In the genomic region with DNA sequence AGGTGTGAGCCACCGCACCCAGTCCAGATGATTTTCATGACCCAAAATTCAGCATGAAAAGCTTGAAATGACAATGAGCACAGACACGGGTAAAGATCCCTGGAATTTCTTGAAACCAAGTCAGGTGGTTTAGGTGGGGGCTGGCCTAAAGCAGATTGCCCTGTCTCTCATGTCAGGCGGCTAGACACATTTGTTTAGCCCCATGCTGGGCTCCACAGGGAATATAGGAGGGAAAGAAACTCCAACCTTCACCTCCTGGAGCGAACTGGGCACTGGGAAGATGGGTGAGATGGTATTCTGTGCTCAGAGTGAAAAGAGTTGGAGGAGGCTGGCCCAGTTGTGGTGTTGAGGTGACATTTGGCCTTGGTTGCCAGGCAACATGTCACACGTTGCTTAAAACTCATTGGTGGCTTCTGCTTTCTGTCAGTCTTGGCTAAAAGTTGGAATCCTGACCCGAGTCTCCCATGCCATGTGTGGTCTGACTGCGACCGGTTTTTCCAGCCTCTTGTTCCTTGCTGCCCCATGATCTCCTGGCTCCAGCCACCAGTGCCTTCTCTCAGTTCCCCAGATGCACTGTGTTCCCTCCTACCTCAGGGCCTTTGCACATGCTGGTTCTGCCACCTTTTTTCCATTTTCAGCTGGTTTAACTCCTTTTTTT, we compare ENCODE assay signal across 1 cellular context.
TF ChIP-seq lines count a peak whose summit lies in the region.

No MANE protein-coding gene starts in this region.

TF ChIP-seq in GM23338, 12 proteins besides CTCF, POLR2A, EP300 and RAD21:
- TF ChIP-seq, protein P1, sequence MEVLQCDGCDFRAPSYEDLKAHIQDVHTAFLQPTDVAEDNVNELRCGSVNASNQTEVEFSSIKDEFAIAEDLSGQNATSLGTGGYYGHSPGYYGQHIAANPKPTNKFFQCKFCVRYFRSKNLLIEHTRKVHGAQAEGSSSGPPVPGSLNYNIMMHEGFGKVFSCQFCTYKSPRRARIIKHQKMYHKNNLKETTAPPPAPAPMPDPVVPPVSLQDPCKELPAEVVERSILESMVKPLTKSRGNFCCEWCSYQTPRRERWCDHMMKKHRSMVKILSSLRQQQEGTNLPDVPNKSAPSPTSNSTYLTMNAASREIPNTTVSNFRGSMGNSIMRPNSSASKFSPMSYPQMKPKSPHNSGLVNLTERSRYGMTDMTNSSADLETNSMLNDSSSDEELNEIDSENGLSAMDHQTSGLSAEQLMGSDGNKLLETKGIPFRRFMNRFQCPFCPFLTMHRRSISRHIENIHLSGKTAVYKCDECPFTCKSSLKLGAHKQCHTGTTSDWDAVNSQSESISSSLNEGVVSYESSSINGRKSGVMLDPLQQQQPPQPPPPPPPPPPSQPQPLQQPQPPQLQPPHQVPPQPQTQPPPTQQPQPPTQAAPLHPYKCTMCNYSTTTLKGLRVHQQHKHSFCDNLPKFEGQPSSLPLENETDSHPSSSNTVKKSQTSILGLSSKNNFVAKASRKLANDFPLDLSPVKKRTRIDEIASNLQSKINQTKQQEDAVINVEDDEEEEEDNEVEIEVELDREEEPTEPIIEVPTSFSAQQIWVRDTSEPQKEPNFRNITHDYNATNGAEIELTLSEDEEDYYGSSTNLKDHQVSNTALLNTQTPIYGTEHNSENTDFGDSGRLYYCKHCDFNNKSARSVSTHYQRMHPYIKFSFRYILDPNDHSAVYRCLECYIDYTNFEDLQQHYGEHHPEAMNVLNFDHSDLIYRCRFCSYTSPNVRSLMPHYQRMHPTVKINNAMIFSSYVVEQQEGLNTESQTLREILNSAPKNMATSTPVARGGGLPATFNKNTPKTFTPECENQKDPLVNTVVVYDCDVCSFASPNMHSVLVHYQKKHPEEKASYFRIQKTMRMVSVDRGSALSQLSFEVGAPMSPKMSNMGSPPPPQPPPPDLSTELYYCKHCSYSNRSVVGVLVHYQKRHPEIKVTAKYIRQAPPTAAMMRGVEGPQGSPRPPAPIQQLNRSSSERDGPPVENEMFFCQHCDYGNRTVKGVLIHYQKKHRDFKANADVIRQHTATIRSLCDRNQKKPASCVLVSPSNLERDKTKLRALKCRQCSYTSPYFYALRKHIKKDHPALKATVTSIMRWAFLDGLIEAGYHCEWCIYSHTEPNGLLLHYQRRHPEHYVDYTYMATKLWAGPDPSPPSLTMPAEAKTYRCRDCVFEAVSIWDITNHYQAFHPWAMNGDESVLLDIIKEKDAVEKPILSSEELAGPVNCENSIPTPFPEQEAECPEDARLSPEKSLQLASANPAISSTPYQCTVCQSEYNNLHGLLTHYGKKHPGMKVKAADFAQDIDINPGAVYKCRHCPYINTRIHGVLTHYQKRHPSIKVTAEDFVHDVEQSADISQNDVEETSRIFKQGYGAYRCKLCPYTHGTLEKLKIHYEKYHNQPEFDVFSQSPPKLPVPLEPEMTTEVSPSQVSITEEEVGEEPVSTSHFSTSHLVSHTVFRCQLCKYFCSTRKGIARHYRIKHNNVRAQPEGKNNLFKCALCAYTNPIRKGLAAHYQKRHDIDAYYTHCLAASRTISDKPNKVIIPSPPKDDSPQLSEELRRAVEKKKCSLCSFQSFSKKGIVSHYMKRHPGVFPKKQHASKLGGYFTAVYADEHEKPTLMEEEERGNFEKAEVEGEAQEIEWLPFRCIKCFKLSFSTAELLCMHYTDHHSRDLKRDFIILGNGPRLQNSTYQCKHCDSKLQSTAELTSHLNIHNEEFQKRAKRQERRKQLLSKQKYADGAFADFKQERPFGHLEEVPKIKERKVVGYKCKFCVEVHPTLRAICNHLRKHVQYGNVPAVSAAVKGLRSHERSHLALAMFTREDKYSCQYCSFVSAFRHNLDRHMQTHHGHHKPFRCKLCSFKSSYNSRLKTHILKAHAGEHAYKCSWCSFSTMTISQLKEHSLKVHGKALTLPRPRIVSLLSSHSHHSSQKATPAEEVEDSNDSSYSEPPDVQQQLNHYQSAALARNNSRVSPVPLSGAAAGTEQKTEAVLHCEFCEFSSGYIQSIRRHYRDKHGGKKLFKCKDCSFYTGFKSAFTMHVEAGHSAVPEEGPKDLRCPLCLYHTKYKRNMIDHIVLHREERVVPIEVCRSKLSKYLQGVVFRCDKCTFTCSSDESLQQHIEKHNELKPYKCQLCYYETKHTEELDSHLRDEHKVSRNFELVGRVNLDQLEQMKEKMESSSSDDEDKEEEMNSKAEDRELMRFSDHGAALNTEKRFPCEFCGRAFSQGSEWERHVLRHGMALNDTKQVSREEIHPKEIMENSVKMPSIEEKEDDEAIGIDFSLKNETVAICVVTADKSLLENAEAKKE (CRISPR knock-in tag; IDR thresholded peaks at IDR 0.05), result no peak
- TF ChIP-seq NANOG (IDR thresholded peaks at IDR 0.05; ENCODE audit: borderline replicate concordance), result no peak
- TF ChIP-seq ZNF331 (CRISPR knock-in tag; IDR thresholded peaks at IDR 0.05; ENCODE audit: low read depth), result no peak
- TF ChIP-seq, protein P2, sequence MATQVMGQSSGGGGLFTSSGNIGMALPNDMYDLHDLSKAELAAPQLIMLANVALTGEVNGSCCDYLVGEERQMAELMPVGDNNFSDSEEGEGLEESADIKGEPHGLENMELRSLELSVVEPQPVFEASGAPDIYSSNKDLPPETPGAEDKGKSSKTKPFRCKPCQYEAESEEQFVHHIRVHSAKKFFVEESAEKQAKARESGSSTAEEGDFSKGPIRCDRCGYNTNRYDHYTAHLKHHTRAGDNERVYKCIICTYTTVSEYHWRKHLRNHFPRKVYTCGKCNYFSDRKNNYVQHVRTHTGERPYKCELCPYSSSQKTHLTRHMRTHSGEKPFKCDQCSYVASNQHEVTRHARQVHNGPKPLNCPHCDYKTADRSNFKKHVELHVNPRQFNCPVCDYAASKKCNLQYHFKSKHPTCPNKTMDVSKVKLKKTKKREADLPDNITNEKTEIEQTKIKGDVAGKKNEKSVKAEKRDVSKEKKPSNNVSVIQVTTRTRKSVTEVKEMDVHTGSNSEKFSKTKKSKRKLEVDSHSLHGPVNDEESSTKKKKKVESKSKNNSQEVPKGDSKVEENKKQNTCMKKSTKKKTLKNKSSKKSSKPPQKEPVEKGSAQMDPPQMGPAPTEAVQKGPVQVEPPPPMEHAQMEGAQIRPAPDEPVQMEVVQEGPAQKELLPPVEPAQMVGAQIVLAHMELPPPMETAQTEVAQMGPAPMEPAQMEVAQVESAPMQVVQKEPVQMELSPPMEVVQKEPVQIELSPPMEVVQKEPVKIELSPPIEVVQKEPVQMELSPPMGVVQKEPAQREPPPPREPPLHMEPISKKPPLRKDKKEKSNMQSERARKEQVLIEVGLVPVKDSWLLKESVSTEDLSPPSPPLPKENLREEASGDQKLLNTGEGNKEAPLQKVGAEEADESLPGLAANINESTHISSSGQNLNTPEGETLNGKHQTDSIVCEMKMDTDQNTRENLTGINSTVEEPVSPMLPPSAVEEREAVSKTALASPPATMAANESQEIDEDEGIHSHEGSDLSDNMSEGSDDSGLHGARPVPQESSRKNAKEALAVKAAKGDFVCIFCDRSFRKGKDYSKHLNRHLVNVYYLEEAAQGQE (IDR thresholded peaks at IDR 0.05; ENCODE audit: unreplicated experiment), result no peak
- no peak for TF ChIP-seq CREB1 (CRISPR knock-in tag; IDR thresholded peaks at IDR 0.05; ENCODE audit: low read depth)
- no peak for TF ChIP-seq ZNF114 (CRISPR knock-in tag; IDR thresholded peaks at IDR 0.05)
- TF ChIP-seq EZH2phosphoT487 (IDR thresholded peaks at IDR 0.05; ENCODE audit: unreplicated experiment), result no peak
- no peak for TF ChIP-seq EZH2 (IDR thresholded peaks at IDR 0.05; ENCODE audit: low read depth, unreplicated experiment)
- no peak for TF ChIP-seq JUNB (IDR thresholded peaks at IDR 0.05; ENCODE audit: unreplicated experiment)
- TF ChIP-seq, protein P3, sequence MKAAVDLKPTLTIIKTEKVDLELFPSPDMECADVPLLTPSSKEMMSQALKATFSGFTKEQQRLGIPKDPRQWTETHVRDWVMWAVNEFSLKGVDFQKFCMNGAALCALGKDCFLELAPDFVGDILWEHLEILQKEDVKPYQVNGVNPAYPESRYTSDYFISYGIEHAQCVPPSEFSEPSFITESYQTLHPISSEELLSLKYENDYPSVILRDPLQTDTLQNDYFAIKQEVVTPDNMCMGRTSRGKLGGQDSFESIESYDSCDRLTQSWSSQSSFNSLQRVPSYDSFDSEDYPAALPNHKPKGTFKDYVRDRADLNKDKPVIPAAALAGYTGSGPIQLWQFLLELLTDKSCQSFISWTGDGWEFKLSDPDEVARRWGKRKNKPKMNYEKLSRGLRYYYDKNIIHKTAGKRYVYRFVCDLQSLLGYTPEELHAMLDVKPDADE (IDR thresholded peaks at IDR 0.05), result no peak
- no peak for TF ChIP-seq POLR2AphosphoS5 (IDR thresholded peaks at IDR 0.05; ENCODE audit: low read depth)
- TF ChIP-seq STAT1 (IDR thresholded peaks at IDR 0.05; ENCODE audit: unreplicated experiment), result no peak
